Comparison of ENCODE assay signal across 15 cellular contexts in the genomic region with DNA sequence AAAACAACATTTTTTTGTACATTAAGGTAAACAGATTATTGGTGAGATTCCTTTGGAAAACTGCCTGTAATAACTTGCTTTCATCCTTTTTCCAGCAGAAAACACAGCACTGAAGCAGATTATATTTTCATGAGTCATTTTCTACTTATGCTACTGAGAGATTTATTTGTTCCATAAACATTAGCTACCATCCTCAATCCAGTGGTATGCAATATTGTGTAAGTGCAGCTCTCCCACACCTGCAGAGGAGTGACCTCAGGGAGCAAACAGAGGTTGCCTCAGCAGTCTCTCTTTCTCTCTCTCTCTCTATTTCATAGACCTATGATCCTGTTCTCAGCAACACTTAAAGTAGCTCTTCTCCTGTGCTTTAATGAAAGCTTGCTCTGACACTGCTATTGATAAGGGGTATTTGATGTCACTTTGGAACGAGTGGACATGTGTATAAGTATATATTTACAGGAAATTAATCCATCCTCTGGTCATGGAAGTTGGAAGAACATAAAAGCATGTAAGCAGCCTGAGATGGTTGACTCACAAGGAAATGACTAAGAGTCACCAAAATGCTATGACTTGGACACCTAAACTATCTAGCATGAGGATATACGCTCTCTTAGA.
DNase-seq lines count a peak whose midpoint lies in the region; ATAC-seq, FAIRE-seq and TF ChIP-seq lines count a peak whose summit lies in the region.
"Had no signal": no experiment of that assay in that cellular context is flagged by ENCODE, and none has a peak within 500 bp of the region (broad histone marks: within the 10 kb centered on the region; RNA-seq: fewer than 3 reads in every experiment).

No MANE protein-coding gene starts in this region.

- H3K27me3 ChIP-seq in astrocyte (ENCODE audit: insufficient read depth, low read length) (no peaks in the 10 kb centered on the region), lower lobe of right lung (ENCODE audit: low read depth) (no peaks in the 10 kb centered on the region)

- peak; percentile 61 to 97 for DNase-seq in A549 (ENCODE audit: low read depth in 1 of 2, low spot score in 1 of 2)
- peak; percentile 56 for DNase-seq in HS-27A (ENCODE audit: low read depth)
- DNase-seq in astrocyte (ENCODE audit: low read depth): peak; percentile 80
- peak; percentile 35 for DNase-seq in glomerular visceral epithelial cell (ENCODE audit: extremely low spot score)
- DNase-seq in lower lobe of right lung: no peak
- no peak for DNase-seq in NCI-H2227 (lab: John Stamatoyannopoulos, UW; ENCODE audit: unreplicated experiment)
- DNase-seq in activated gamma-delta T cell treated with Interleukin-2 at 50 U/mL for 16 hours: no peak
- DNase-seq: activated CD4-positive, alpha-beta T cell treated with anti-CD3 and anti-CD28 coated beads for 48 hours; activated gamma-delta T cell; Kasumi-1; naive thymus-derived CD4-positive, alpha-beta T cell; NCI-H526; stimulated activated naive CD4-positive, alpha-beta T cell had no signal

- peak; percentile 7 to 53; a peak in 3 of 5 replicates for TF ChIP-seq RAD21 in A549 (conservative IDR thresholded peaks at IDR 0.05 in 1 of 2, IDR thresholded peaks at IDR 0.05 in 1 of 2)

- peaks cover 27% of the 10 kb centered on the region for H3K4me1 ChIP-seq in A549
- H3K4me1 ChIP-seq in astrocyte (ENCODE audit: insufficient read depth, low read length): peaks cover 9% of the 10 kb centered on the region
- no peaks in the 10 kb centered on the region for H3K4me1 ChIP-seq in lower lobe of right lung

- no peak overlapping the region for H3K4me3 Mint-ChIP-seq in astrocyte (ENCODE audit: unreplicated experiment)
- H3K4me3 Mint-ChIP-seq: naive thymus-derived CD4-positive, alpha-beta T cell had no signal

- peaks cover 14% of the 10 kb centered on the region; the same call in 2 of the 3 replicates for H3K9me3 ChIP-seq in A549
- H3K9me3 ChIP-seq in astrocyte (ENCODE audit: insufficient read depth, low read depth, low read length): no peaks in the 10 kb centered on the region
- H3K9me3 ChIP-seq in lower lobe of right lung: no peaks in the 10 kb centered on the region

- H3K4me3 ChIP-seq in A549 (no peak overlapping the region), astrocyte (ENCODE audit: insufficient read depth, low read depth, low read length) (peak overlapping the region; percentile 5), lower lobe of right lung (no peak overlapping the region)

- H3K36me3 ChIP-seq in astrocyte (ENCODE audit: insufficient read depth, low read length) (no peaks in the 10 kb centered on the region), lower lobe of right lung (no peaks in the 10 kb centered on the region)

- POLR2A ChIA-PET in A549 (lab: Yijun Ruan, JAX): interaction anchor here (1.2 kb wide), 1 partner anchor 63 kb away, joined by 4 read pairs; no protein-coding TSS in a partner anchor

- H3K79me2 ChIP-seq in astrocyte (ENCODE audit: insufficient read depth, low read length): no peaks in the 10 kb centered on the region

- peaks cover 18% of the 10 kb centered on the region for H3K4me1 Mint-ChIP-seq in astrocyte (ENCODE audit: low read depth, unreplicated experiment)
- H3K4me1 Mint-ChIP-seq: naive thymus-derived CD4-positive, alpha-beta T cell had no signal

- TF ChIP-seq CTCF in A549 (IDR thresholded peaks at IDR 0.05): no peak
- no peak for TF ChIP-seq CTCF in astrocyte (IDR thresholded peaks at IDR 0.05; ENCODE audit: insufficient read depth, low read depth, low read length)
- no peak for TF ChIP-seq CTCF in lower lobe of right lung (IDR thresholded peaks at IDR 0.05)

- peak overlapping the region; percentile 83 for H3K27ac Mint-ChIP-seq in astrocyte (ENCODE audit: unreplicated experiment)
- H3K27ac Mint-ChIP-seq: naive thymus-derived CD4-positive, alpha-beta T cell had no signal

- no peak for TF ChIP-seq POLR2A in A549 (IDR thresholded peaks at IDR 0.05; ENCODE audit: low read length)

- no peaks in the 10 kb centered on the region for H3K9me3 Mint-ChIP-seq in astrocyte (ENCODE audit: unreplicated experiment)

- peak overlapping the region; percentile 69 for H3K4me2 ChIP-seq in A549
- peak overlapping the region; percentile 72 for H3K4me2 ChIP-seq in astrocyte (ENCODE audit: low read length)

- no peaks in the 10 kb centered on the region for H4K20me1 ChIP-seq in astrocyte (ENCODE audit: insufficient read depth, low read length)

- ATAC-seq in A549: peak; percentile 94 to 99
- no peak for ATAC-seq in HG03135 (IDR thresholded peaks at IDR 0.05; ENCODE audit: unreplicated experiment)
- ATAC-seq in lower lobe of right lung: no peak
- ATAC-seq: naive thymus-derived CD4-positive, alpha-beta T cell had no signal

- intact Hi-C loops in lower lobe of right lung (cut with DNase I): no loop called here

- peak; percentile 85 to 92; a peak in 3 of 5 replicates for TF ChIP-seq EP300 in A549 (IDR thresholded peaks at IDR 0.05)

- FAIRE-seq in A549 (lab: Jason Lieb, UNC) (no peak), astrocyte (lab: Jason Lieb, UNC) (peak; percentile 81)
- FAIRE-seq: G401.6 had no signal

- no peaks in the 10 kb centered on the region for H3K27me3 Mint-ChIP-seq in astrocyte (ENCODE audit: low read depth, unreplicated experiment)
- H3K27me3 Mint-ChIP-seq: naive thymus-derived CD4-positive, alpha-beta T cell had no signal

- 5% methylated on average over 2 of the region's 2 CpGs for WGBS in A549 (ENCODE audit: missing lambda C conversion rate)

- H3K27ac ChIP-seq in A549 (peak overlapping the region; percentile 79 to 92), astrocyte (ENCODE audit: low read depth, low read length) (peak overlapping the region; percentile 79), lower lobe of right lung (no peak overlapping the region)

- CTCF ChIA-PET in A549 (lab: Yijun Ruan, JAX): interaction anchor here (1.0 to 1.5 kb wide), 3 partner anchors 348 to 490 kb away, joined by 3 to 6 read pairs (median 4); no protein-coding TSS in a partner anchor

- H2AFZ ChIP-seq in astrocyte (ENCODE audit: low read depth, low read length): no peak overlapping the region

- H3K36me3 Mint-ChIP-seq in astrocyte (ENCODE audit: low read depth, unreplicated experiment): no peaks in the 10 kb centered on the region
- H3K36me3 Mint-ChIP-seq: naive thymus-derived CD4-positive, alpha-beta T cell had no signal

- peak overlapping the region; percentile 55 for H3K9ac ChIP-seq in astrocyte (ENCODE audit: low read length)

TF ChIP-seq in A549, 52 proteins besides CTCF, POLR2A, EP300 and RAD21 (continues in another document):
- TF ChIP-seq RARB (CRISPR knock-in tag; IDR thresholded peaks at IDR 0.05) (peak; percentile 88), MYC (IDR thresholded peaks at IDR 0.05; ENCODE audit: borderline replicate concordance, low read length) (no peak), RNF2 (IDR thresholded peaks at IDR 0.05; ENCODE audit: borderline replicate concordance, low read depth) (no peak), GATA3 (IDR thresholded peaks at IDR 0.05; ENCODE audit: borderline replicate concordance) (peak; percentile 89), RCOR1 (IDR thresholded peaks at IDR 0.05; ENCODE audit: low read depth, low read length) (no peak), CHD4 (IDR thresholded peaks at IDR 0.05; ENCODE audit: borderline replicate concordance) (no peak), EHMT2 (IDR thresholded peaks at IDR 0.05; ENCODE audit: low read depth) (no peak), JUNB (IDR thresholded peaks at IDR 0.05) (peak; percentile 94), POLR2AphosphoS2 (conservative IDR thresholded peaks at IDR 0.05; ENCODE audit: low read length) (no peak), FOSL2 (IDR thresholded peaks at IDR 0.05) (peak; percentile 77), FOSL2 (CRISPR knock-in tag; IDR thresholded peaks at IDR 0.05) (peak; percentile 80), USF2 (IDR thresholded peaks at IDR 0.05) (no peak), ZC3H11A (IDR thresholded peaks at IDR 0.05) (no peak), KDM1A (IDR thresholded peaks at IDR 0.05; ENCODE audit: low read depth) (no peak), PHF8 (IDR thresholded peaks at IDR 0.05; ENCODE audit: borderline replicate concordance, low read depth) (no peak), ATOH8 (CRISPR knock-in tag; IDR thresholded peaks at IDR 0.05; ENCODE audit: low read depth) (no peak), ZNF302 (CRISPR knock-in tag; IDR thresholded peaks at IDR 0.05) (no peak)
- TF ChIP-seq, protein P1, sequence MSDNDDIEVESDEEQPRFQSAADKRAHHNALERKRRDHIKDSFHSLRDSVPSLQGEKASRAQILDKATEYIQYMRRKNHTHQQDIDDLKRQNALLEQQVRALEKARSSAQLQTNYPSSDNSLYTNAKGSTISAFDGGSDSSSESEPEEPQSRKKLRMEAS (IDR thresholded peaks at IDR 0.05): peak; percentile 58; the same call in 1 of the 2 replicates
- TF ChIP-seq, protein P2, sequence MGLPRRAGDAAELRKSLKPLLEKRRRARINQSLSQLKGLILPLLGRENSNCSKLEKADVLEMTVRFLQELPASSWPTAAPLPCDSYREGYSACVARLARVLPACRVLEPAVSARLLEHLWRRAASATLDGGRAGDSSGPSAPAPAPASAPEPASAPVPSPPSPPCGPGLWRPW (IDR thresholded peaks at IDR 0.05): peak; percentile 79; the same call in 1 of the 2 replicates
- TF ChIP-seq, protein P3, sequence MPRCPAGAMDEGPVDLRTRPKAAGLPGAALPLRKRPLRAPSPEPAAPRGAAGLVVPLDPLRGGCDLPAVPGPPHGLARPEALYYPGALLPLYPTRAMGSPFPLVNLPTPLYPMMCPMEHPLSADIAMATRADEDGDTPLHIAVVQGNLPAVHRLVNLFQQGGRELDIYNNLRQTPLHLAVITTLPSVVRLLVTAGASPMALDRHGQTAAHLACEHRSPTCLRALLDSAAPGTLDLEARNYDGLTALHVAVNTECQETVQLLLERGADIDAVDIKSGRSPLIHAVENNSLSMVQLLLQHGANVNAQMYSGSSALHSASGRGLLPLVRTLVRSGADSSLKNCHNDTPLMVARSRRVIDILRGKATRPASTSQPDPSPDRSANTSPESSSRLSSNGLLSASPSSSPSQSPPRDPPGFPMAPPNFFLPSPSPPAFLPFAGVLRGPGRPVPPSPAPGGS (IDR thresholded peaks at IDR 0.05): peak; percentile 98

Comparison
In these comparisons a context has a peak if more than half of its experiments do, and no peak if none do; other contexts are left out.
1. ATAC-seq: peak in A549 (2 of 2); none in HG03135 (single experiment) and lower lobe of right lung (0 of 2).
2. DNase-seq: peak in A549 (2 of 2), HS-27A (single experiment), astrocyte (single experiment) and glomerular visceral epithelial cell (single experiment); none in lower lobe of right lung (single experiment), NCI-H2227 (single experiment) and activated gamma-delta T cell treated with Interleukin-2 at 50 U/mL for 16 hours (single experiment).